In the genomic region with DNA sequence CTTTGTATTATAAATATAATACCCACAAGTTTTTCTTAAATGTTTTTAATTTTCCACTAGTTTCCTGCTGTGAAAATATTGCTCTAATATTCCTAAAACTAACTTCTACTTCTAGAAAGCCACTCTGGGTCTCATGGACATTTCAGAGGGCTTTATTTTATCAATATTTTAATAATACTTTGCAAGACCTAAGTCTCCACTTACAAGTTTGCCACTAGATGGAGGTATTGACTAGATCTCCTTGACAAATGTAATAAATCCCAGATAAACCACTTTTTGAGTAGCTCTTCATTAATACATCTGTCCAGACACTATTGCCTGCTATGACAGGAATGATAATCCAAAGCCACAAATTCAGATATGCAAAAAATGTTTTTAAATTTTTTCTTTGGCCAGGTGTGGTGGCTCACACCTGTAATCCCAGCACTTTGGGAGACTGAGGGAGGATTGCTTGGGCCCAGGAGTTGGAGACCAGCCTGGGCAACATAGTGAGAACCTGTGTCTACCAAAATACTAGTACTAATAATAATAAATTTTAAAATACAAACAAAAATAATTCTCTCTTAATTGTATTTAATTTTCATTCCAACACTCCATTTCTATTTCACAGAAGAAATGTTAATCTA, we compare ENCODE assay signal across 8 cellular contexts. TPM values are rescaled to one million over a fixed set of nuclear protein-coding genes. Genes with fewer than 3 reads are reported as not detected.
DNase-seq lines count a peak whose midpoint lies in the region; ATAC-seq and TF ChIP-seq lines count a peak whose summit lies in the region.

No MANE protein-coding gene starts in this region.

- TF ChIP-seq EP300 in SK-N-SH (IDR thresholded peaks at IDR 0.05; ENCODE audit: borderline replicate concordance in 1 of 2, low read depth in 1 of 2, low read length in 1 of 2) = no peak

- no peaks in the 10 kb centered on the region for H3K36me3 ChIP-seq in SK-N-SH (replicated peaks in 1 of 2; ENCODE audit: control insufficient read depth in 1 of 2, insufficient read depth in 2 of 2, low read length in 1 of 2)
- H3K36me3 ChIP-seq in right lobe of liver = no peaks in the 10 kb centered on the region

- H3K79me2 ChIP-seq in SK-N-SH (ENCODE audit: insufficient read depth) = peaks cover 15% of the 10 kb centered on the region

- H3K9me2 ChIP-seq in SK-N-SH = no peaks in the 10 kb centered on the region

- H3K9ac ChIP-seq in SK-N-SH = no peak overlapping the region

- H3K9me3 ChIP-seq in SK-N-SH = no peaks in the 10 kb centered on the region
- H3K9me3 ChIP-seq in right lobe of liver = no peaks in the 10 kb centered on the region

- ATAC-seq in SK-N-SH treated with all-trans-retinoic acid at 6 μM for 48 hours (no peak), right lobe of liver (no peak), HG03432 (IDR thresholded peaks at IDR 0.05; ENCODE audit: unreplicated experiment) (no peak)

- H2AFZ ChIP-seq in SK-N-SH (ENCODE audit: low read depth) = no peak overlapping the region

- H3K27me3 ChIP-seq in SK-N-SH (ENCODE audit: insufficient read depth) = no peaks in the 10 kb centered on the region
- H3K27me3 ChIP-seq in right lobe of liver = no peaks in the 10 kb centered on the region

- DNase-seq in SK-N-SH = peak; percentile 44
- DNase-seq in NCI-H2081 treated with DMSO at 0.1 percent for 48 hours (lab: John Stamatoyannopoulos, UW) = peak; percentile 7
- DNase-seq in astrocyte of the spinal cord (ENCODE audit: low read depth, low spot score) = peak; percentile 72
- no peak for DNase-seq in right lobe of liver
- no peak for DNase-seq in NCI-H128 (lab: John Stamatoyannopoulos, UW; ENCODE audit: unreplicated experiment)
- no peak for DNase-seq in activated CD8-positive, alpha-beta memory T cell treated with anti-CD3 and anti-CD28 coated beads, Interleukin-2, amount 50 U/mL, for 48 hours

- no peak overlapping the region for H3K4me2 ChIP-seq in SK-N-SH

- in situ Hi-C loops in astrocyte of the spinal cord (cut with HindIII; ENCODE audit: low sequenced_read_pairs) = no loop called here

- no peak for TF ChIP-seq POLR2A in right lobe of liver (IDR thresholded peaks at IDR 0.05)

- H3K4me1 ChIP-seq in SK-N-SH (ENCODE audit: control insufficient read depth in 1 of 2, insufficient read depth in 2 of 2, low read depth in 1 of 2, low read length in 1 of 2) (peaks cover 0 to 5% of the 10 kb centered on the region in 2 experiments; a peak in 2 of 4 replicates), right lobe of liver (peaks cover 0 to 25% (median 2%) of the 10 kb centered on the region in 4 donors)

- CTCF ChIA-PET in SK-N-SH (lab: Yijun Ruan, JAX) = interaction anchor here (0.6 to 2.6 kb wide), 21 partner anchors 9 to 538 kb away, joined by 3 to 30 read pairs (median 4); partner anchors contain the start of genes ATM and NPAT

- POLR2A ChIA-PET in SK-N-SH (lab: Yijun Ruan, JAX) = no interaction called here

- no peak overlapping the region for H3K27ac ChIP-seq in SK-N-SH (ENCODE audit: low read depth in 2 of 2, low read length in 1 of 2)
- peak overlapping the region in 2 of 3 donors; percentile 17 to 26 for H3K27ac ChIP-seq in right lobe of liver

- peak; percentile 78 for TF ChIP-seq CTCF in SK-N-SH (IDR thresholded peaks at IDR 0.05)
- peak; percentile 56 for TF ChIP-seq CTCF in astrocyte of the spinal cord (IDR thresholded peaks at IDR 0.05; ENCODE audit: low read depth, low read length)
- TF ChIP-seq CTCF in right lobe of liver (IDR thresholded peaks at IDR 0.05) = peak; percentile 54 to 73 (median 64)

- H3F3A ChIP-seq in SK-N-SH (replicated peaks; ENCODE audit: insufficient read depth) = peaks cover 10% of the 10 kb centered on the region

- intact Hi-C loops in right lobe of liver (cut with DNase I) = no loop called here

- peak; percentile 78 for TF ChIP-seq RAD21 in SK-N-SH (IDR thresholded peaks at IDR 0.05; ENCODE audit: low read length)

- H3K4me3 ChIP-seq in SK-N-SH (ENCODE audit: low read depth in 2 of 2, low read length in 1 of 2) (no peak overlapping the region; a peak in 1 of 4 replicates), astrocyte of the spinal cord (ENCODE audit: low read depth, low read length) (no peak overlapping the region), right lobe of liver (no peak overlapping the region)

- no peaks in the 10 kb centered on the region for H4K20me1 ChIP-seq in SK-N-SH (ENCODE audit: insufficient read depth)

TF ChIP-seq in SK-N-SH, 30 proteins besides CTCF, POLR2A, EP300 and RAD21:
- TF ChIP-seq SMC3 (IDR thresholded peaks at IDR 0.05; ENCODE audit: low read depth, low read length) (peak; percentile 25), EZH2phosphoT487 (IDR thresholded peaks at IDR 0.05; ENCODE audit: borderline replicate concordance, low read depth) (no peak), IRF3 (IDR thresholded peaks at IDR 0.05; ENCODE audit: low read depth, low read length) (no peak)
- TF ChIP-seq, protein P1, sequence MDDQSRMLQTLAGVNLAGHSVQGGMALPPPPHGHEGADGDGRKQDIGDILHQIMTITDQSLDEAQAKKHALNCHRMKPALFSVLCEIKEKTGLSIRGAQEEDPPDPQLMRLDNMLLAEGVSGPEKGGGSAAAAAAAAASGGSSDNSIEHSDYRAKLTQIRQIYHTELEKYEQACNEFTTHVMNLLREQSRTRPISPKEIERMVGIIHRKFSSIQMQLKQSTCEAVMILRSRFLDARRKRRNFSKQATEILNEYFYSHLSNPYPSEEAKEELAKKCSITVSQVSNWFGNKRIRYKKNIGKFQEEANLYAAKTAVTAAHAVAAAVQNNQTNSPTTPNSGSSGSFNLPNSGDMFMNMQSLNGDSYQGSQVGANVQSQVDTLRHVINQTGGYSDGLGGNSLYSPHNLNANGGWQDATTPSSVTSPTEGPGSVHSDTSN (IDR thresholded peaks at IDR 0.05) = no peak
TF ChIP-seq in SK-N-SH: peak in this region for 1.

TF ChIP-seq in SK-N-SH treated with all-trans-retinoic acid at 6 μM for 48 hours, 23 proteins besides CTCF, POLR2A, EP300 and RAD21:
- TF ChIP-seq ISL1 (CRISPR knock-in tag; IDR thresholded peaks at IDR 0.05) (no peak), CSDC2 (CRISPR knock-in tag; IDR thresholded peaks at IDR 0.05) (no peak), BACH2 (CRISPR knock-in tag; IDR thresholded peaks at IDR 0.05; ENCODE audit: borderline replicate concordance) (no peak), GLIS3 (CRISPR knock-in tag; IDR thresholded peaks at IDR 0.05) (no peak), ZNF70 (CRISPR knock-in tag; IDR thresholded peaks at IDR 0.05) (no peak), RARB (CRISPR knock-in tag; IDR thresholded peaks at IDR 0.05) (no peak)

RNA-seq across cellular contexts. Expression of gene ACAT1, which starts 3.5 kb away (rescaled TPM):
- polyA plus RNA-seq in SK-N-SH (2012; rRNA removed) = 78.8 and 91.2 TPM in 2 replicates
- 103 and 131 TPM in 2 replicates for polyA plus RNA-seq in SK-N-SH (2012; cell fraction: cytosol; rRNA removed)
- 34.0 and 44.1 TPM in 2 replicates for polyA plus RNA-seq in SK-N-SH (2012; cell fraction: nucleus; rRNA removed)
- total RNA-seq in right lobe of liver = 1,000 to 10,000 TPM in 2 of 6 experiments, 100 to 1,000 TPM in 4; 357 to 1,180 (median 459) TPM

Comparison
In these comparisons a context has a peak if more than half of its experiments do, and no peak if none do; other contexts are left out.
1. DNase-seq: peak in SK-N-SH (single experiment), NCI-H2081 treated with DMSO at 0.1 percent for 48 hours (single experiment) and astrocyte of the spinal cord (single experiment); none in right lobe of liver (0 of 3), NCI-H128 (single experiment) and activated CD8-positive, alpha-beta memory T cell treated with anti-CD3 and anti-CD28 coated beads, Interleukin-2, amount 50 U/mL, for 48 hours (single experiment).
2. H3K27ac ChIP-seq: peak in right lobe of liver (2 of 3); none in SK-N-SH (0 of 2).
3. Peak in every context shown above with its lines, with median percentiles within 50 percentile points of each other: CTCF ChIP-seq.